ENCODE assay signal across 7 cellular contexts in genomic region chr6:32358548-32358947, GRCh38. TPM values are rescaled to one million over a fixed set of nuclear protein-coding genes. Genes with fewer than 3 reads are reported as not detected.
"Had no signal": no experiment of that assay in that cellular context is flagged by ENCODE, and none has a peak within 500 bp of the region (broad histone marks: within the 10 kb centered on the region; RNA-seq: fewer than 3 reads in every experiment).

No MANE protein-coding gene starts in this region.

RNA-seq across cellular contexts. Expression of gene TSBP1, which starts 13.2 kb away (rescaled TPM):
- total RNA-seq: GM23248, GM23338, H1, H4, H7, H9, HFFc6 had no signal
- polyA plus RNA-seq: GM23248, H1 had no signal

RNA-seq across cellular contexts. Expression of gene BTNL2, which starts 48.4 kb away (rescaled TPM):
- total RNA-seq: GM23248, GM23338, H1, H4, H7, H9, HFFc6 had no signal
- polyA plus RNA-seq: GM23248, GM23338, H1 had no signal
